In the genomic region with DNA sequence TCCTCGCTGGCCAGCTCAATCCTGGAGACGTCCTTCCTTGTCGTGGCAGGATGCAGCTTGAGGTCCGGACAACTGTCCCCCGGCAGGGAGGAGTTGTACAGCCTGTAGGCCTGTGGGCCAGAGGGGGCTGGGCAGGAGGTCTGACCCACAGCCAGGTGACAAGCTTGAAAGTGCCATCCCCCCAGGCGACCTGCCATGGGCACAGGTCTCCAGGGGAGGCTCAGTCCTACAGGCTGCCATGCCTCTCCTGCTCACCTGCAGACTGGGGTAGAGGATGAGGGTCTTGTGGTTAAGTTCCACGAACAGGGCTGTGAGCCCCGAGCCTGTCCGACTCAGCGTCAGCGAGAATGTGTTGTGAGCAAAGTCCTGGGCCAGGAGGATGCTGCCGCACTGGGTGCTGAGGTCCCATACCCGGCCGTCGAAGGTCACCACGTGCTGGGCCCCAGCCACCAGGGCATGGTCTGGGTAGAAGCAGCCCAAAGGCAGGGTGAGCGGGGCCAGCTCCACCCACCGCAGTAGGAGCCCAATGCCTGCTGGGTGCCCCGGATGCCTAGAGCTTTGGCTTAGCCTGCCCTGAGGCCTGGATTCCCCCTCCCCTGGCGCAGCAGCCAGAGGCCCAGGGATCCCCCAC, we compare ENCODE assay signal across 27 cellular contexts. TPM values are rescaled to one million over a fixed set of nuclear protein-coding genes. Genes with fewer than 3 reads are reported as not detected.
A peak's percentile ranks its signal among the peaks of the same experiment; 100 is the strongest.
DNase-seq lines count a peak whose midpoint lies in the region; ATAC-seq, FAIRE-seq and TF ChIP-seq lines count a peak whose summit lies in the region.
"Had no signal": no experiment of that assay in that cellular context is flagged by ENCODE, and none has a peak within 500 bp of the region (broad histone marks: within the 10 kb centered on the region; RNA-seq: fewer than 3 reads in every experiment).

No MANE protein-coding gene starts in this region.

- H3K4me1 ChIP-seq in H1 (replicated peaks in 1 of 4; ENCODE audit: control insufficient read depth in 3 of 4, insufficient read depth in 4 of 4, low read length in 3 of 4), result peaks cover 0 to 10% (median 2%) of the 10 kb centered on the region in 4 experiments; a peak in 4 of 7 replicates
- H3K4me1 ChIP-seq: BE2C had no signal

- H3K4me3 ChIP-seq in H1 (ENCODE audit: extremely low read depth in 1 of 4, insufficient read depth in 2 of 4, low read depth in 3 of 4, low read length in 4 of 4), result no peak overlapping the region
- H3K4me3 ChIP-seq: GM23338, SK-N-MC had no signal

- no peak overlapping the region for H3K4me2 ChIP-seq in H1 (ENCODE audit: insufficient read depth in 1 of 2, low read depth in 2 of 2, low read length in 2 of 2)
- H3K4me2 ChIP-seq: GM23338 had no signal

- 0 out of 2 replicates have a peak overlapping the region, but pooled peaks have one; percentile 14 for H2BK12ac ChIP-seq in H1 (ENCODE audit: low read depth, low read length)

- no peaks in the 10 kb centered on the region for H3K79me1 ChIP-seq in H1 (ENCODE audit: low read depth, low read length)

- H3K27me3 Mint-ChIP-seq in nephron progenitor cell (ENCODE audit: low read depth, poor library complexity), result peaks cover 15% of the 10 kb centered on the region

- intact Hi-C loops in Right ventricle myocardium inferior (cut with DNase I) (no loop called here), Right ventricle myocardium superior (cut with DNase I) (no loop called here)

- no peak overlapping the region for H4K91ac ChIP-seq in H1 (replicated peaks; ENCODE audit: insufficient read length, low read length)

- peaks cover 22% of the 10 kb centered on the region for H3K4me1 Mint-ChIP-seq in nephron progenitor cell

- peaks cover 0 to 3% of the 10 kb centered on the region in 2 experiments for H4K20me1 ChIP-seq in H1 (replicated peaks in 1 of 2; ENCODE audit: control insufficient read depth in 1 of 2, insufficient read depth in 2 of 2, low read length in 2 of 2)

- H4K5ac ChIP-seq in H1 (ENCODE audit: insufficient read length, low read depth, low read length), result no peak overlapping the region

- H3K9me3 Mint-ChIP-seq in nephron progenitor cell, result no peaks in the 10 kb centered on the region
- H3K9me3 Mint-ChIP-seq: CD14-positive monocyte, GM23338 had no signal

- no peak overlapping the region; the same call in 1 of the 2 replicates for H3K18ac ChIP-seq in H1 (ENCODE audit: extremely low read depth, low read length)

- H3K23me2 ChIP-seq in H1 (ENCODE audit: low read depth, low read length), result no peaks in the 10 kb centered on the region

- no peaks in the 10 kb centered on the region for H3K79me2 ChIP-seq in H1 (ENCODE audit: control insufficient read depth in 1 of 2, insufficient read depth in 2 of 2, low read length in 2 of 2)

- no peak for TF ChIP-seq RAD21 in H1 (IDR thresholded peaks at IDR 0.05 in 1 of 2, conservative IDR thresholded peaks at IDR 0.05 in 1 of 2; ENCODE audit: low read depth in 2 of 2, low read length in 2 of 2)

- H3K9ac ChIP-seq in H1 (replicated peaks in 1 of 4; ENCODE audit: extremely low read depth in 1 of 4, low read depth in 3 of 4, low read length in 3 of 4), result no peak overlapping the region

- FAIRE-seq in H1 (lab: Jason Lieb, UNC), result no peak

- H2AFZ ChIP-seq in H1 (ENCODE audit: low read length), result no peak overlapping the region
- H2AFZ ChIP-seq: GM23338 had no signal

- no peak overlapping the region for H3K14ac ChIP-seq in H1 (ENCODE audit: insufficient read length)

- WGBS in H1 (ENCODE audit: extremely low coverage in 1 of 2, insufficient coverage in 1 of 2, insufficient read length in 1 of 2, insufficient replicate concordance in 2 of 2, low coverage in 1 of 2, low lambda C conversion rate in 2 of 2, missing lambda C conversion rate in 1 of 2), 2 experiments, result 90% methylated on average over 20 of the region's 20 CpGs; no CpG with 5 or more reads in 1 of the 2 experiments

- H3K4ac ChIP-seq in H1 (replicated peaks; ENCODE audit: insufficient read length, low read depth, low read length), result no peak overlapping the region

- H2BK5ac ChIP-seq in H1 (ENCODE audit: low read depth, low read length), result no peak overlapping the region

- no peak for TF ChIP-seq EP300 in H1 (IDR thresholded peaks at IDR 0.05; ENCODE audit: borderline replicate concordance in 1 of 2, low read depth in 2 of 2, low read length in 2 of 2)

- H3K27ac ChIP-seq in H1 (ENCODE audit: low read depth, low read length), result no peak overlapping the region
- H3K27ac ChIP-seq: 22Rv1, RWPE1, SK-N-MC had no signal

- H4K8ac ChIP-seq in H1 (ENCODE audit: extremely low read depth, insufficient read depth, low read length), result no peak overlapping the region; the same call in 1 of the 2 replicates

- H2BK15ac ChIP-seq in H1 (ENCODE audit: low read length), result no peak overlapping the region

- H2AK5ac ChIP-seq in H1 (ENCODE audit: low read depth, low read length), result no peak overlapping the region

- H3K27ac Mint-ChIP-seq in nephron progenitor cell, result peak overlapping the region; percentile 54
- H3K27ac Mint-ChIP-seq: CD14-positive monocyte, GM23338 had no signal

- peaks cover 13% of the 10 kb centered on the region for H3K36me3 Mint-ChIP-seq in nephron progenitor cell (ENCODE audit: low read depth)
- H3K36me3 Mint-ChIP-seq: CD14-positive monocyte had no signal

- no peaks in the 10 kb centered on the region for H3K27me3 ChIP-seq in H1 (replicated peaks in 1 of 4; ENCODE audit: control insufficient read depth in 3 of 4, extremely low read depth in 1 of 4, insufficient read depth in 3 of 4, low read length in 3 of 4)
- H3K27me3 ChIP-seq: BE2C had no signal

- H3K36me3 ChIP-seq in H1 (ENCODE audit: control insufficient read depth in 2 of 4, insufficient read depth in 4 of 4, low read length in 3 of 4), result no peaks in the 10 kb centered on the region; a peak in 2 of 8 replicates
- H3K36me3 ChIP-seq: BE2C had no signal

- H3K56ac ChIP-seq in H1 (replicated peaks; ENCODE audit: insufficient read length, low read depth, low read length), result no peak overlapping the region

- H3K23ac ChIP-seq in H1 (ENCODE audit: insufficient read length), result no peak overlapping the region

- H2BK20ac ChIP-seq in H1 (ENCODE audit: low read length), result no peak overlapping the region

- H2BK120ac ChIP-seq in H1 (replicated peaks; ENCODE audit: low read depth, low read length), result no peak overlapping the region

- CTCF ChIA-PET in H1 (lab: Charles Lee; ENCODE audit: partially characterized antibody), result interaction anchor here (0.7 to 15.8 kb wide), 6 partner anchors 13 to 306 kb away, joined by 3 to 266 read pairs (median 3); no protein-coding TSS in a partner anchor

- TF ChIP-seq POLR2A in H1 (IDR thresholded peaks at IDR 0.05; ENCODE audit: control extremely low read depth in 1 of 2, low read depth in 2 of 2, low read length in 2 of 2), result no peak

- no peak for TF ChIP-seq CTCF in H1 (IDR thresholded peaks at IDR 0.05; ENCODE audit: control extremely low read depth in 1 of 3, insufficient read depth in 1 of 3, low read depth in 1 of 3, low read length in 3 of 3)
- no peak for TF ChIP-seq CTCF in nephron progenitor cell (IDR thresholded peaks at IDR 0.05)

- H3K4me3 Mint-ChIP-seq in nephron progenitor cell, result no peak overlapping the region
- H3K4me3 Mint-ChIP-seq: CD14-positive monocyte, GM23338 had no signal

- POLR2A ChIA-PET in H1 (lab: Charles Lee; ENCODE audit: partially characterized antibody), result interaction anchor here (0.9 to 1.7 kb wide), 5 partner anchors 12 to 71 kb away, joined by 3 to 4 read pairs (median 3); no protein-coding TSS in a partner anchor

- no peaks in the 10 kb centered on the region for H3K9me3 ChIP-seq in H1 (ENCODE audit: insufficient read depth in 2 of 2, low read depth in 1 of 2, low read length in 1 of 2)
- H3K9me3 ChIP-seq: BE2C had no signal

- ATAC-seq in Right ventricle myocardium inferior (no peak), Right ventricle myocardium superior (ENCODE audit: poor library complexity) (no peak), GM21786 (IDR thresholded peaks at IDR 0.05; ENCODE audit: unreplicated experiment) (no peak), GM21576 (IDR thresholded peaks at IDR 0.05; ENCODE audit: unreplicated experiment) (no peak)
- ATAC-seq: GM23338, Panc1 had no signal

- DNase-seq in Right ventricle myocardium inferior (ENCODE audit: missing footprints), result peak; percentile 56
- DNase-seq in Right ventricle myocardium superior, result no peak
- DNase-seq in H1 (ENCODE audit: low read depth in 1 of 2, low spot score in 2 of 2), result no peak
- no peak for DNase-seq in nephron progenitor cell
- no peak for DNase-seq in NCI-H82 (lab: John Stamatoyannopoulos, UW)
- DNase-seq in midbrain (lab: John Stamatoyannopoulos, UW), result no peak
- DNase-seq: BE2C, Calu3, DMS153, HCEC 1CT, Kasumi-1, MV-4-11, NCI-H1105, NCI-H146, NCI-H2029, NCI-H446, NCI-H524 treated with DMSO at 0.1 percent for 48 hours, SIG-M5, SW 1271 had no signal

TF ChIP-seq in H1, 55 proteins besides CTCF, POLR2A, EP300 and RAD21 (continues in another document):
- TF ChIP-seq NANOG (IDR thresholded peaks at IDR 0.05; ENCODE audit: insufficient read depth, low read depth, low read length, poor library complexity, severe bottlenecking) (no peak), MAX (IDR thresholded peaks at IDR 0.05) (no peak), USF2 (IDR thresholded peaks at IDR 0.05; ENCODE audit: low read length) (no peak), GTF2F1 (IDR thresholded peaks at IDR 0.05; ENCODE audit: borderline replicate concordance, low read depth, low read length) (no peak), BCL11A (IDR thresholded peaks at IDR 0.05; ENCODE audit: low read depth in 2 of 2, low read length in 2 of 2) (no peak), CBX8 (IDR thresholded peaks at IDR 0.05; ENCODE audit: borderline replicate concordance, low read depth, low read length) (no peak)

RNA-seq across cellular contexts. Expression of gene RMI2, which starts 39.8 kb away (rescaled TPM):
- total RNA-seq in Right ventricle myocardium inferior (0.76 TPM), Right ventricle myocardium superior (0.48 TPM)
- total RNA-seq in H1 (2021; fragmentation: NEBNext Ultra II Directional; extraction: Animal tissue kit (Norgen Biotek cat#: 25700)), result 96.0 and 96.9 TPM in 2 replicates
- 47.9 and 58.2 TPM in 2 replicates for polyA plus RNA-seq in H1 (2011; rRNA removed)
- 78.9 TPM for polyA plus RNA-seq in H1 (2011; cell fraction: cytosol; rRNA removed)
- polyA plus RNA-seq in H1 (2011; cell fraction: nucleus; rRNA removed), result 19.3 TPM
- polyA plus RNA-seq in H1 (2012, experiment 1 of 2), result 71.5 to 77.9 TPM (median 76.5 TPM) in 4 replicates
- polyA plus RNA-seq in H1 (2012, experiment 2 of 2), result 74.2 TPM
- 71.5 TPM for polyA plus RNA-seq in H1 (2013, experiment 1 of 2)
- polyA plus RNA-seq in H1 (2013, experiment 2 of 2), result 71.5 TPM
- polyA minus RNA-seq in H1 (2011; rRNA and poly(A)+ RNA removed), result 29.7 and 43.5 TPM in 2 replicates
- 27.9 TPM for polyA minus RNA-seq in H1 (2011; cell fraction: cytosol; rRNA and poly(A)+ RNA removed)
- polyA minus RNA-seq in H1 (2011; cell fraction: nucleus; rRNA and poly(A)+ RNA removed), result 24.2 TPM

Comparison
In these comparisons a context has a peak if more than half of its experiments do, and no peak if none do; other contexts are left out.
1. RNA of gene RMI2, which starts 39.8 kb away (total RNA-seq): 96.0 to 96.9 TPM in H1; 0.76 TPM in Right ventricle myocardium inferior (single experiment) and 0.48 TPM in Right ventricle myocardium superior (single experiment); every median in the first group is over 10 times any median in the second.